21 cellular contexts compared by ENCODE assay signal in the genomic region with DNA sequence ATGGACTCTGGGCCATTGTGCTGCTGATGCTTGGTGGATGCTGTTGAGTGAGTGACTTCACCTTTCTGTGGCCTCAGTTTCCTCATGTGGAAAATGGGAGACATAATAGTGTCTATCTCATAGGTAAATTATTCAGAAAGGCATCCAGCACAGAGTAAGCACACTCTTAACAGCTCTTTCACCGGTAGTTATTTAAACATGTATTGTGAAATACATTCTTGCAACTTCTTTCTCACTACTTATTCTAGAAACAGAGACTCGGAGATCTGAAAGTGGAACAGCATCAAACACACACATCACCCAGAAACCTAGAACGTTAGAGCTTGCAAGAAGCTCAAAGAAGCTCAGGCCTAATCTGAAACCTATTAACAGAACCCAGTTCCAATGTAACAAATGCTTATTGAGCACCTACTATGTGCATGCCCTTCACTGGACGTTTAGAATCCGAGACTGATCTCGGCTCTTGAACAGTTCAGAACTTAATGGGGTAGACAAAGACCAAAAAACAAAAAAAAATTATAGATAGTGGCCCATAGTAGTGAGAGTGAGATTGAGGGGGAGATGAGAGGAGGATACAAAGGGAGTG. TPM values are rescaled to one million over a fixed set of nuclear protein-coding genes. Genes with fewer than 3 reads are reported as not detected.
DNase-seq lines count a peak whose midpoint lies in the region; ATAC-seq, FAIRE-seq and TF ChIP-seq lines count a peak whose summit lies in the region.
"Had no signal": no experiment of that assay in that cellular context is flagged by ENCODE, and none has a peak within 500 bp of the region (broad histone marks: within the 10 kb centered on the region; RNA-seq: fewer than 3 reads in every experiment).

No MANE protein-coding gene starts in this region.

- no peak for DNase-seq in HepG2 (ENCODE audit: low spot score)
- no peak for DNase-seq in right lobe of liver
- DNase-seq in activated CD4-positive, alpha-beta memory T cell treated with anti-CD3 and anti-CD28 coated beads for 36 hours: no peak
- DNase-seq in spleen: no peak
- DNase-seq in NCI-H1092 (lab: John Stamatoyannopoulos, UW): no peak
- DNase-seq in retina: no peak
- DNase-seq: ACHN; CD4-positive, CD25-positive, alpha-beta regulatory T cell; DMS79 treated with DMSO at 0.1 percent for 48 hours; GM23248; NCI-H1105; NCI-H187; NCI-H446 treated with DMSO at 0.1 percent for 48 hours; NCI-H82; SJCRH30; SW 1271 had no signal

- TF ChIP-seq POLR2A in HepG2 (IDR thresholded peaks at IDR 0.05; ENCODE audit: insufficient read depth in 1 of 2, low read depth in 2 of 2, low read length in 2 of 2): no peak
- no peak for TF ChIP-seq POLR2A in right lobe of liver (IDR thresholded peaks at IDR 0.05)
- no peak for TF ChIP-seq POLR2A in spleen (IDR thresholded peaks at IDR 0.05)

- BruUV-seq in HepG2 (replicated peaks; lab: Mats Ljungman, UMichigan): TSS peak; percentile 35

- H3K36me3 Mint-ChIP-seq in IgD-negative memory B cell: peaks cover 3% of the 10 kb centered on the region
- H3K36me3 Mint-ChIP-seq in activated CD4-positive, alpha-beta memory T cell treated with anti-CD3 and anti-CD28 coated beads for 36 hours: peaks cover 23% of the 10 kb centered on the region

- 97% methylated on average over 6 of the region's 6 CpGs for WGBS in HepG2 (ENCODE audit: low lambda C conversion rate)
- WGBS in right lobe of liver (ENCODE audit: insufficient coverage, low coverage, low lambda C conversion rate, missing lambda C conversion rate): 66% methylated on average over 6 of the region's 6 CpGs
- 60 to 84% (median 69%) methylated on average over 6 of the region's 6 CpGs for WGBS in spleen, 5 donors

- in situ Hi-C loops in HepG2 (cut with HindIII; ENCODE audit: extremely low pct_ligation_motif_present, low pct_unique_long_range_greater_than_20kb): no loop called here

- H3K4me1 ChIP-seq in HepG2 (ENCODE audit: insufficient read depth, low read length) (peaks cover 9% of the 10 kb centered on the region), right lobe of liver (peaks cover 0 to 5% (median 0%) of the 10 kb centered on the region in 4 donors), spleen (peaks cover 9 to 48% (median 24%) of the 10 kb centered on the region in 6 donors)
- H3K4me1 ChIP-seq: SJCRH30 had no signal

- H3K4me2 ChIP-seq in HepG2 (ENCODE audit: low read depth, low read length): no peak overlapping the region

- TF ChIP-seq RAD21 in HepG2 (CRISPR knock-in tag; IDR thresholded peaks at IDR 0.05): no peak

- H3K27ac Mint-ChIP-seq in IgD-negative memory B cell: peak overlapping the region in 2 of 3 donors; percentile 44 to 82
- H3K27ac Mint-ChIP-seq in activated CD4-positive, alpha-beta memory T cell treated with anti-CD3 and anti-CD28 coated beads for 36 hours: peak overlapping the region; percentile 36

- peaks cover 8% of the 10 kb centered on the region for H3K79me2 ChIP-seq in HepG2 (ENCODE audit: insufficient read depth, low read length)

- no peak overlapping the region for H3K4me3 ChIP-seq in HepG2 (replicated peaks in 1 of 3; ENCODE audit: insufficient read depth in 1 of 3, low read depth in 2 of 3, low read length in 3 of 3)
- H3K4me3 ChIP-seq in right lobe of liver: no peak overlapping the region
- H3K4me3 ChIP-seq in spleen: no peak overlapping the region
- H3K4me3 ChIP-seq: GM23248, SJCRH30 had no signal

- no peaks in the 10 kb centered on the region for H4K20me1 ChIP-seq in HepG2 (ENCODE audit: insufficient read depth, low read length)

- H3K27ac ChIP-seq in HepG2 (ENCODE audit: extremely low read length, insufficient read depth, low read length) (no peak overlapping the region), right lobe of liver (no peak overlapping the region), spleen (peak overlapping the region in 5 of 8 donors; percentile 15 to 63 (median 50))
- H3K27ac ChIP-seq: GM23248, SJCRH30 had no signal

- no peaks in the 10 kb centered on the region for H3K9me3 Mint-ChIP-seq in IgD-negative memory B cell
- H3K9me3 Mint-ChIP-seq in activated CD4-positive, alpha-beta memory T cell treated with anti-CD3 and anti-CD28 coated beads for 36 hours: no peaks in the 10 kb centered on the region
- H3K9me3 Mint-ChIP-seq: CD4-positive, CD25-positive, alpha-beta regulatory T cell had no signal

- POLR2A ChIA-PET in HepG2 (lab: Yijun Ruan, JAX): no interaction called here
- POLR2A ChIA-PET in activated CD4-positive, alpha-beta memory T cell treated with anti-CD3 and anti-CD28 coated beads for 36 hours (lab: Charles Lee): interaction anchor here (0.6 to 0.7 kb wide), 2 partner anchors 28 to 283 kb away, joined by 3 read pairs; no protein-coding TSS in a partner anchor

- H3K4me1 Mint-ChIP-seq in IgD-negative memory B cell: peaks cover 6 to 12% (median 11%) of the 10 kb centered on the region in 3 donors
- H3K4me1 Mint-ChIP-seq in activated CD4-positive, alpha-beta memory T cell treated with anti-CD3 and anti-CD28 coated beads for 36 hours (ENCODE audit: low read depth): peaks cover 26% of the 10 kb centered on the region

- no peaks in the 10 kb centered on the region for H3K27me3 Mint-ChIP-seq in IgD-negative memory B cell
- H3K27me3 Mint-ChIP-seq in activated CD4-positive, alpha-beta memory T cell treated with anti-CD3 and anti-CD28 coated beads for 36 hours: no peaks in the 10 kb centered on the region
- H3K27me3 Mint-ChIP-seq: CD4-positive, CD25-positive, alpha-beta regulatory T cell had no signal

- FAIRE-seq in HepG2 (lab: Jason Lieb, UNC): no peak
- FAIRE-seq: D721Med, G401.6, GM12892 had no signal

- no peak overlapping the region for H3K9ac ChIP-seq in HepG2 (ENCODE audit: insufficient read depth, low read depth, low read length)
- H3K9ac ChIP-seq: GM23248 had no signal

- ATAC-seq in HepG2: no peak
- no peak for ATAC-seq in right lobe of liver
- no peak for ATAC-seq in HG02759 (IDR thresholded peaks at IDR 0.05; ENCODE audit: unreplicated experiment)

- CTCF ChIA-PET in HepG2 (lab: Yijun Ruan, JAX; ENCODE audit: low intra/inter-chr PET ratio, low total read pairs): no interaction called here
- CTCF ChIA-PET in activated CD4-positive, alpha-beta memory T cell treated with anti-CD3 and anti-CD28 coated beads for 36 hours (lab: Charles Lee): interaction anchor here (1.0 kb wide), 1 partner anchor 26 kb away, joined by 3 read pairs; no protein-coding TSS in a partner anchor

- H3K4me3 Mint-ChIP-seq in IgD-negative memory B cell: peak overlapping the region in 1 of 4 donors; percentile 28
- H3K4me3 Mint-ChIP-seq in activated CD4-positive, alpha-beta memory T cell treated with anti-CD3 and anti-CD28 coated beads for 36 hours: no peak overlapping the region

- H3K27me3 ChIP-seq in HepG2 (ENCODE audit: control insufficient read depth in 1 of 2, insufficient read depth in 2 of 2, low read length in 2 of 2): no peaks in the 10 kb centered on the region; a peak in 1 of 5 replicates
- H3K27me3 ChIP-seq in right lobe of liver: no peaks in the 10 kb centered on the region
- no peaks in the 10 kb centered on the region for H3K27me3 ChIP-seq in spleen (replicated peaks in 1 of 7)
- H3K27me3 ChIP-seq: SJCRH30 had no signal

- H3K9me3 ChIP-seq in HepG2 (ENCODE audit: low read length) (no peaks in the 10 kb centered on the region), right lobe of liver (no peaks in the 10 kb centered on the region), spleen (no peaks in the 10 kb centered on the region)
- H3K9me3 ChIP-seq: SJCRH30 had no signal

- H2AFZ ChIP-seq in HepG2 (ENCODE audit: low read length): no peak overlapping the region
- H2AFZ ChIP-seq: GM23248 had no signal

- TF ChIP-seq EP300 in HepG2 (IDR thresholded peaks at IDR 0.05; ENCODE audit: low read depth in 2 of 2, low read length in 2 of 2) (no peak), HepG2 (CRISPR knock-in tag; IDR thresholded peaks at IDR 0.05; ENCODE audit: borderline replicate concordance) (no peak)

- H3K36me3 ChIP-seq in HepG2 (replicated peaks in 1 of 2; ENCODE audit: control insufficient read depth in 1 of 2, insufficient read depth in 2 of 2, low read length in 2 of 2) (peaks cover 2 to 8% of the 10 kb centered on the region in 2 experiments; a peak in 4 of 5 replicates), right lobe of liver (no peaks in the 10 kb centered on the region), spleen (peaks cover 0 to 53% (median 17%) of the 10 kb centered on the region in 6 donors)

- intact Hi-C loops in HepG2 (cut with micrococcal nuclease; ENCODE audit: unreplicated experiment) (no loop called here), right lobe of liver (cut with DNase I) (no loop called here), spleen (cut with DNase I; ENCODE audit: low total_unique reads) (no loop called here)
- intact Hi-C loops in activated CD4-positive, alpha-beta memory T cell treated with anti-CD3 and anti-CD28 coated beads for 36 hours (cut with micrococcal nuclease): loop anchor here (5.0 kb wide), 1 partner anchor 158 kb away; no protein-coding TSS in a partner anchor

- no peak for TF ChIP-seq CTCF in HepG2 (CRISPR knock-in tag; IDR thresholded peaks at IDR 0.05)
- TF ChIP-seq CTCF in right lobe of liver (IDR thresholded peaks at IDR 0.05): no peak
- no peak for TF ChIP-seq CTCF in spleen (IDR thresholded peaks at IDR 0.05 in 8 of 11, conservative IDR thresholded peaks at IDR 0.05 in 3 of 11)

RNA-seq across cellular contexts. Expression of a gene that starts 4.1 kb away (rescaled TPM):
- total RNA-seq in HepG2 (2016; rRNA removed; fragmentation: Illumina TruSeq; extraction: Trizol) (0.39 and 1.1 TPM in 2 replicates), right lobe of liver (1 to 10 TPM; 1.5 to 2.5 (median 2.0) TPM), spleen (1 to 10 TPM; 1.3 to 9.3 (median 5.2) TPM)
- 0.26 and 0.91 TPM in 2 replicates for total RNA-seq in HepG2 (2016; cell fraction: cytosol; rRNA removed; fragmentation: Illumina TruSeq; extraction: Trizol; ENCODE audit: low read depth)
- 0.54 and 0.93 TPM in 2 replicates for total RNA-seq in HepG2 (2016; cell fraction: insoluble cytoplasmic fraction; rRNA removed; fragmentation: Illumina TruSeq; extraction: Trizol)
- total RNA-seq in HepG2 (2016; cell fraction: membrane; rRNA removed; fragmentation: Illumina TruSeq; extraction: Trizol): 0.43 and 1.00 TPM in 2 replicates
- total RNA-seq in HepG2 (2016; cell fraction: nucleus; rRNA removed; fragmentation: Illumina TruSeq; extraction: Trizol): 0.72 and 0.75 TPM in 2 replicates
- polyA plus RNA-seq in HepG2 (2011; rRNA removed) (0.18 and 0.44 TPM in 2 replicates), IgD-negative memory B cell (2.4 TPM), spleen (1 to 10 TPM; 1.6 to 4.3 (median 2.0) TPM)
- 0.28 and 0.43 TPM in 2 replicates for polyA plus RNA-seq in HepG2 (2011; cell fraction: cytosol; rRNA removed)
- polyA plus RNA-seq in HepG2 (2011; cell fraction: nucleus; rRNA removed): 2.1 and 2.4 TPM in 2 replicates
- 2.8 and 3.7 TPM in 2 replicates for polyA plus RNA-seq in HepG2 (2012)
- polyA plus RNA-seq in HepG2 (2016; cell fraction: cytosol; fragmentation: Illumina TruSeq; extraction: Trizol; ENCODE audit: low read depth): 0.45 and 0.87 TPM in 2 replicates
- polyA plus RNA-seq in HepG2 (2016; cell fraction: insoluble cytoplasmic fraction; fragmentation: Illumina TruSeq; extraction: Trizol; ENCODE audit: low read depth): 2.2 TPM in 2 replicates
- polyA plus RNA-seq in HepG2 (2016; cell fraction: membrane; fragmentation: Illumina TruSeq; extraction: Trizol; ENCODE audit: low read depth): 0.41 and 0.92 TPM in 2 replicates
- 3.7 and 3.8 TPM in 2 replicates for polyA plus RNA-seq in HepG2 (2016; cell fraction: nucleus; fragmentation: Illumina TruSeq; extraction: Trizol; ENCODE audit: insufficient read depth, low read depth)
- polyA minus RNA-seq in HepG2 (2011; rRNA and poly(A)+ RNA removed; ENCODE audit: low replicate concordance): 1.0 and 1.7 TPM in 2 replicates
- 0.59 and 0.70 TPM in 2 replicates for polyA minus RNA-seq in HepG2 (2011; cell fraction: cytosol; rRNA and poly(A)+ RNA removed)
- 0.75 and 0.90 TPM in 2 replicates for polyA minus RNA-seq in HepG2 (2011; cell fraction: nucleus; rRNA and poly(A)+ RNA removed)
- total RNA-seq in activated CD4-positive, alpha-beta memory T cell treated with anti-CD3 and anti-CD28 coated beads for 36 hours: 1 to 10 TPM; 7.4 to 8.0 TPM

RNA-seq across cellular contexts. Expression of a gene that starts 4.4 kb away (rescaled TPM):
- total RNA-seq in HepG2 (2016; rRNA removed; fragmentation: Illumina TruSeq; extraction: Trizol) (52.1 and 64.4 TPM in 2 replicates), right lobe of liver (10 to 100 TPM in 2 of 6 experiments, 1 to 10 TPM in 4; 5.2 to 16.6 (median 7.7) TPM), spleen (10 to 100 TPM; 26.5 to 44.7 (median 33.5) TPM)
- total RNA-seq in HepG2 (2016; cell fraction: cytosol; rRNA removed; fragmentation: Illumina TruSeq; extraction: Trizol; ENCODE audit: low read depth): 7.3 and 8.5 TPM in 2 replicates
- total RNA-seq in HepG2 (2016; cell fraction: insoluble cytoplasmic fraction; rRNA removed; fragmentation: Illumina TruSeq; extraction: Trizol): 44.1 and 72.4 TPM in 2 replicates
- 15.7 and 19.3 TPM in 2 replicates for total RNA-seq in HepG2 (2016; cell fraction: membrane; rRNA removed; fragmentation: Illumina TruSeq; extraction: Trizol)
- 51.4 and 56.6 TPM in 2 replicates for total RNA-seq in HepG2 (2016; cell fraction: nucleus; rRNA removed; fragmentation: Illumina TruSeq; extraction: Trizol)
- polyA plus RNA-seq in HepG2 (2011; rRNA removed) (18.3 and 20.1 TPM in 2 replicates), IgD-negative memory B cell (30.1 TPM), spleen (10 to 100 TPM; 44.1 to 68.4 (median 49.1) TPM)
- 9.1 and 11.9 TPM in 2 replicates for polyA plus RNA-seq in HepG2 (2011; cell fraction: cytosol; rRNA removed)
- polyA plus RNA-seq in HepG2 (2011; cell fraction: nucleus; rRNA removed): 92.2 and 135 TPM in 2 replicates
- polyA plus RNA-seq in HepG2 (2012): 11.0 and 27.9 TPM in 2 replicates
- 6.0 and 7.0 TPM in 2 replicates for polyA plus RNA-seq in HepG2 (2016; cell fraction: cytosol; fragmentation: Illumina TruSeq; extraction: Trizol; ENCODE audit: low read depth)
- 43.0 and 49.8 TPM in 2 replicates for polyA plus RNA-seq in HepG2 (2016; cell fraction: insoluble cytoplasmic fraction; fragmentation: Illumina TruSeq; extraction: Trizol; ENCODE audit: low read depth)
- polyA plus RNA-seq in HepG2 (2016; cell fraction: membrane; fragmentation: Illumina TruSeq; extraction: Trizol; ENCODE audit: low read depth): 7.7 and 11.4 TPM in 2 replicates
- polyA plus RNA-seq in HepG2 (2016; cell fraction: nucleus; fragmentation: Illumina TruSeq; extraction: Trizol; ENCODE audit: insufficient read depth, low read depth): 135 and 153 TPM in 2 replicates
- polyA minus RNA-seq in HepG2 (2011; rRNA and poly(A)+ RNA removed; ENCODE audit: low replicate concordance): 25.6 and 86.4 TPM in 2 replicates
- 11.3 and 17.6 TPM in 2 replicates for polyA minus RNA-seq in HepG2 (2011; cell fraction: cytosol; rRNA and poly(A)+ RNA removed)
- 25.0 and 29.4 TPM in 2 replicates for polyA minus RNA-seq in HepG2 (2011; cell fraction: nucleus; rRNA and poly(A)+ RNA removed)
- 100 to 1,000 TPM; 174 TPM for total RNA-seq in activated CD4-positive, alpha-beta memory T cell treated with anti-CD3 and anti-CD28 coated beads for 36 hours

Comparison
In these comparisons a context has a peak if more than half of its experiments do, and no peak if none do; other contexts are left out.
1. H3K27ac ChIP-seq: peak in spleen (5 of 8); none in HepG2 (single experiment) and right lobe of liver (0 of 3).